12 cellular contexts compared by ENCODE assay signal in genomic region chr3:178419078-178419477, GRCh38.
A peak's percentile ranks its signal among the peaks of the same experiment; 100 is the strongest.
DNase-seq lines count a peak whose midpoint lies in the region; ATAC-seq lines count a peak whose summit lies in the region.
"Had no signal": no experiment of that assay in that cellular context is flagged by ENCODE, and none has a peak within 500 bp of the region (broad histone marks: within the 10 kb centered on the region; RNA-seq: fewer than 3 reads in every experiment).

No MANE protein-coding gene starts in this region.

- no peaks in the 10 kb centered on the region for H3K4me1 ChIP-seq in muscle layer of colon (ENCODE audit: insufficient read depth, low read length)
- H3K4me1 ChIP-seq: left ventricle myocardium inferior, upper lobe of left lung had no signal

- H3K9ac ChIP-seq in muscle layer of colon (ENCODE audit: low read length) = peak overlapping the region; percentile 7

- peak; percentile 90 for DNase-seq in NCI-H146 (lab: John Stamatoyannopoulos, UW)
- peak; percentile 74 for DNase-seq in amniotic epithelial cell (ENCODE audit: low read depth)
- DNase-seq in left colon = no peak
- DNase-seq in UCSD-AML1 (lab: John Stamatoyannopoulos, UW; ENCODE audit: unreplicated experiment) = no peak
- DNase-seq in NCI-H1048 (lab: John Stamatoyannopoulos, UW) = no peak
- DNase-seq: left ventricle myocardium inferior; NK-92 treated with Interleukin-12 subunit alpha and Interleukin-12 subunit beta, amount 100 ng/mL, for 24 hours; ovary; upper lobe of left lung had no signal

- intact Hi-C loops in left colon (cut with DNase I, micrococcal nuclease) = no loop called here

- ATAC-seq in GM19351 (IDR thresholded peaks at IDR 0.05; ENCODE audit: unreplicated experiment) (peak; percentile 61), left colon (no peak), GM18519 (IDR thresholded peaks at IDR 0.05; ENCODE audit: low FRiP score, unreplicated experiment) (no peak)

- no peak overlapping the region for H3K4me3 ChIP-seq in muscle layer of colon (ENCODE audit: low read depth in 1 of 2, low read length in 2 of 2)
- H3K4me3 ChIP-seq: left ventricle myocardium inferior, ovary, upper lobe of left lung had no signal

- no peaks in the 10 kb centered on the region for H3K36me3 ChIP-seq in muscle layer of colon (ENCODE audit: insufficient read depth, low read length)
- H3K36me3 ChIP-seq: left ventricle myocardium inferior, ovary, upper lobe of left lung had no signal

- H3K27me3 ChIP-seq in muscle layer of colon (ENCODE audit: control insufficient read depth in 1 of 2, insufficient read depth in 2 of 2, low read length in 2 of 2) = no peaks in the 10 kb centered on the region
- H3K27me3 ChIP-seq: ovary, upper lobe of left lung had no signal

- H3K9me3 ChIP-seq in muscle layer of colon (ENCODE audit: low read length) = no peaks in the 10 kb centered on the region
- H3K9me3 ChIP-seq: left ventricle myocardium inferior, ovary, upper lobe of left lung had no signal

- H3K27ac ChIP-seq in muscle layer of colon (ENCODE audit: low read depth, low read length) = no peak overlapping the region
- H3K27ac ChIP-seq: left ventricle myocardium inferior, ovary, upper lobe of left lung had no signal

Comparison
In these comparisons a context has a peak if more than half of its experiments do, and no peak if none do; other contexts are left out.
1. DNase-seq: peak in NCI-H146 (single experiment) and amniotic epithelial cell (single experiment); none in left colon (0 of 2), UCSD-AML1 (single experiment) and NCI-H1048 (single experiment).